In genomic region chr9:107312651-107313050, GRCh38 we compare ENCODE assay signal across 1 cellular context.
TF ChIP-seq lines count a peak whose summit lies in the region.

No MANE protein-coding gene starts in this region.

TF ChIP-seq in IMR-90, 13 proteins besides CTCF, POLR2A, EP300 and RAD21 (continued from another document):
- TF ChIP-seq USF2 (IDR thresholded peaks at IDR 0.05; ENCODE audit: low read depth, low read length) (no peak), MAFK (IDR thresholded peaks at IDR 0.05; ENCODE audit: low read depth, low read length) (no peak), CEBPB (IDR thresholded peaks at IDR 0.05; ENCODE audit: low read depth, low read length) (no peak), ELK1 (IDR thresholded peaks at IDR 0.05; ENCODE audit: borderline replicate concordance, low read depth, low read length) (no peak), RCOR1 (IDR thresholded peaks at IDR 0.05; ENCODE audit: insufficient replicate concordance, low read length) (no peak), SMC3 (IDR thresholded peaks at IDR 0.05; ENCODE audit: low read depth, low read length) (no peak), CHD1 (IDR thresholded peaks at IDR 0.05; ENCODE audit: low read depth, low read length) (no peak), FOS (IDR thresholded peaks at IDR 0.05; ENCODE audit: low read depth, low read length) (no peak), RFX5 (IDR thresholded peaks at IDR 0.05; ENCODE audit: low read depth, low read length) (no peak), MAZ (IDR thresholded peaks at IDR 0.05; ENCODE audit: borderline replicate concordance, low read depth, low read length) (no peak)
